In the genomic region with DNA sequence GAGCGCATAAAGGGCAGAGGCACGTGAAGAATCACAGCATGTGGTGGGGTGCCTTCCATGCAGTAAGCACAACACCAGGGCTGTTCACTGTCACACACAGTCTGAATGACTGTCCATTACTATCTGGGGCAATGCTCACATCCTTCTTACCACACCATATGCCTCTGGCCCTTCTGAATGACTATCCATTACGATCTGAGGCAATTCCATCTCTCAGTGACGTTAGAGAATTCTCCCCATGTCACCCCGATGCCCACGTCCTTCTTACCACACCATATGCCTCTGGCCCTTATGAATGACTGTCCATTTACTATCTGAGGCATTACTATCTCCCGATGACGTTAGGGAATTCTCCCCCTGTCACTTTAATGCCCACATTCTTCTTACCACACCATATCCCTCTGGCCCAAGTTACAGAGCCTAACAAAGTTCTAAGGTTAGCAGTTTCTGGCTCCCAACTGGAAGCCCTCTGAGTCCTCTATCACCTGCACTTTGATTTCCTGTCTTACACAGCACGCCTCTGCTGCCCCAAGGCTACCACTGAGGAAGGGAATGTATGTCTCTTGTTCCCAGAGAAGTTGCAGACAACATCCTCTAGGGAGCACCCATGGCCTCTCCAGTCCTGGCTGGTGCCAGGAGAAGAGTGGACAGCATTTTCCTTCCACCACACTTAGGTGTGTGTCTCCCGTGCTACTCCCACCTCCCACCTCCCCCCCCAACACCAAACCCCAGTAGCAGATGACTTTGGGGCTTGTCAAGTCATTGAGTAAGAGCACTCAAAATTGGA, we compare ENCODE assay signal across 1 cellular context.
TF ChIP-seq lines count a peak whose summit lies in the region.

No MANE protein-coding gene starts in this region.

TF ChIP-seq in SK-N-SH, 30 proteins besides CTCF, POLR2A, EP300 and RAD21 (continued from another document):
- TF ChIP-seq RCOR1 (IDR thresholded peaks at IDR 0.05; ENCODE audit: low read length) (no peak), FOXJ3 (CRISPR knock-in tag; IDR thresholded peaks at IDR 0.05) (no peak), POLR2AphosphoS5 (IDR thresholded peaks at IDR 0.05; ENCODE audit: low read depth, low read length) (no peak), FOXM1 (IDR thresholded peaks at IDR 0.05; ENCODE audit: low read depth) (no peak), JUND (IDR thresholded peaks at IDR 0.05) (no peak), YY1 (IDR thresholded peaks at IDR 0.05; ENCODE audit: low read depth) (no peak), EZH2phosphoT487 (IDR thresholded peaks at IDR 0.05; ENCODE audit: borderline replicate concordance, low read depth) (no peak), GATA2 (CRISPR knock-in tag; IDR thresholded peaks at IDR 0.05) (no peak)
- TF ChIP-seq, protein P1, sequence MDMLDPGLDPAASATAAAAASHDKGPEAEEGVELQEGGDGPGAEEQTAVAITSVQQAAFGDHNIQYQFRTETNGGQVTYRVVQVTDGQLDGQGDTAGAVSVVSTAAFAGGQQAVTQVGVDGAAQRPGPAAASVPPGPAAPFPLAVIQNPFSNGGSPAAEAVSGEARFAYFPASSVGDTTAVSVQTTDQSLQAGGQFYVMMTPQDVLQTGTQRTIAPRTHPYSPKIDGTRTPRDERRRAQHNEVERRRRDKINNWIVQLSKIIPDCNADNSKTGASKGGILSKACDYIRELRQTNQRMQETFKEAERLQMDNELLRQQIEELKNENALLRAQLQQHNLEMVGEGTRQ (IDR thresholded peaks at IDR 0.05; ENCODE audit: borderline replicate concordance, low read depth, low read length) = no peak
- TF ChIP-seq, protein P2, sequence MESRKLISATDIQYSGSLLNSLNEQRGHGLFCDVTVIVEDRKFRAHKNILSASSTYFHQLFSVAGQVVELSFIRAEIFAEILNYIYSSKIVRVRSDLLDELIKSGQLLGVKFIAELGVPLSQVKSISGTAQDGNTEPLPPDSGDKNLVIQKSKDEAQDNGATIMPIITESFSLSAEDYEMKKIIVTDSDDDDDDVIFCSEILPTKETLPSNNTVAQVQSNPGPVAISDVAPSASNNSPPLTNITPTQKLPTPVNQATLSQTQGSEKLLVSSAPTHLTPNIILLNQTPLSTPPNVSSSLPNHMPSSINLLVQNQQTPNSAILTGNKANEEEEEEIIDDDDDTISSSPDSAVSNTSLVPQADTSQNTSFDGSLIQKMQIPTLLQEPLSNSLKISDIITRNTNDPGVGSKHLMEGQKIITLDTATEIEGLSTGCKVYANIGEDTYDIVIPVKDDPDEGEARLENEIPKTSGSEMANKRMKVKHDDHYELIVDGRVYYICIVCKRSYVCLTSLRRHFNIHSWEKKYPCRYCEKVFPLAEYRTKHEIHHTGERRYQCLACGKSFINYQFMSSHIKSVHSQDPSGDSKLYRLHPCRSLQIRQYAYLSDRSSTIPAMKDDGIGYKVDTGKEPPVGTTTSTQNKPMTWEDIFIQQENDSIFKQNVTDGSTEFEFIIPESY (IDR thresholded peaks at IDR 0.05; ENCODE audit: borderline replicate concordance, low read depth) = no peak
